ENCODE assay signal across 25 cellular contexts in genomic region chr4:66991521-66991920, GRCh38.
"Had no signal": no experiment of that assay in that cellular context is flagged by ENCODE, and none has a peak within 500 bp of the region (broad histone marks: within the 10 kb centered on the region; RNA-seq: fewer than 3 reads in every experiment).

No MANE protein-coding gene starts in this region.

- DNase-seq: activated B cell treated with CpG ODN at 0.5 μM for 24 hours; activated CD4-positive, alpha-beta T cell treated with anti-CD3 and anti-CD28 coated beads for 1 hour; activated CD4-positive, alpha-beta T cell treated with anti-CD3 and anti-CD28 coated beads, Interleukin-2, amount 10 ng/mL, durations not matched to agents 24 days and 14 days; activated CD4-positive, alpha-beta T cell treated with anti-CD3 and anti-CD28 coated beads, Interleukin-2, amount 50 U/mL, for 48 hours; activated CD8-positive, alpha-beta memory T cell treated with anti-CD3 and anti-CD28 coated beads, Interleukin-2, amount 10 ng/mL, durations not matched to agents 7 days and 5 days; activated effector memory CD4-positive, alpha-beta T cell treated with anti-CD3 and anti-CD28 coated beads, Interleukin-2, amount 50 U/mL, for 16 hours; activated naive CD4-positive, alpha-beta T cell treated with Interleukin-2 at 50 U/mL for 16 hours; activated naive CD8-positive, alpha-beta T cell treated with anti-CD3 and anti-CD28 coated beads, Interleukin-2, amount 50 U/mL, for 24 hours; activated T-cell treated with anti-CD3 and anti-CD28 coated beads, Interleukin-2, amount 50 U/mL, for 4 hours; amygdala; body of pancreas; central memory CD4-positive, alpha-beta T cell; MM.1S; NCI-H146; NCI-H187 treated with DMSO at 0.1 percent for 48 hours; NCI-H2081 treated with DMSO at 0.1 percent for 48 hours; NCI-H446; NCI-H524; SHP77; T-helper 17 cell; T1000 had no signal

- H3K9me3 ChIP-seq: body of pancreas, SJSA1 had no signal

- H3K36me3 Mint-ChIP-seq: activated CD8-positive, alpha-beta memory T cell treated with anti-CD3 and anti-CD28 coated beads, Interleukin-2, amount 10 ng/mL, durations not matched to agents 7 days and 5 days had no signal

- H3K4me3 Mint-ChIP-seq: activated B cell treated with CpG ODN at 0.5 μM for 24 hours; activated CD4-positive, alpha-beta T cell treated with anti-CD3 and anti-CD28 coated beads, Interleukin-2, amount 10 ng/mL, durations not matched to agents 24 days and 14 days; activated CD8-positive, alpha-beta memory T cell treated with anti-CD3 and anti-CD28 coated beads, Interleukin-2, amount 10 ng/mL, durations not matched to agents 7 days and 5 days; activated naive CD8-positive, alpha-beta T cell treated with anti-CD3 and anti-CD28 coated beads, Interleukin-2, amount 50 U/mL, for 24 hours; activated T-cell treated with anti-CD3 and anti-CD28 coated beads, Interleukin-2, amount 50 U/mL, for 4 hours; IgD-negative memory B cell; T-helper 17 cell had no signal

- H3K27ac Mint-ChIP-seq: activated B cell treated with CpG ODN at 0.5 μM for 24 hours; activated CD4-positive, alpha-beta T cell treated with anti-CD3 and anti-CD28 coated beads, Interleukin-2, amount 10 ng/mL, durations not matched to agents 24 days and 14 days; activated CD8-positive, alpha-beta memory T cell treated with anti-CD3 and anti-CD28 coated beads, Interleukin-2, amount 10 ng/mL, durations not matched to agents 7 days and 5 days; activated naive CD4-positive, alpha-beta T cell treated with anti-CD3 and anti-CD28 coated beads, Interleukin-2, amount 50 U/mL, for 72 hours; activated naive CD8-positive, alpha-beta T cell treated with anti-CD3 and anti-CD28 coated beads, Interleukin-2, amount 50 U/mL, for 24 hours; IgD-negative memory B cell; T-helper 17 cell had no signal

- H3K36me3 ChIP-seq: SJSA1 had no signal

- H3K4me1 ChIP-seq: body of pancreas, SJSA1 had no signal

- ATAC-seq: activated CD8-positive, alpha-beta memory T cell treated with anti-CD3 and anti-CD28 coated beads, Interleukin-2, amount 10 ng/mL, durations not matched to agents 7 days and 5 days; activated naive CD4-positive, alpha-beta T cell treated with anti-CD3 and anti-CD28 coated beads, Interleukin-2, amount 50 U/mL, for 72 hours; activated naive CD8-positive, alpha-beta T cell treated with anti-CD3 and anti-CD28 coated beads, Interleukin-2, amount 50 U/mL, for 24 hours; activated T-cell treated with anti-CD3 and anti-CD28 coated beads, Interleukin-2, amount 50 U/mL, for 4 hours; body of pancreas; T-helper 17 cell had no signal

- H3K4me1 Mint-ChIP-seq: activated B cell treated with CpG ODN at 0.5 μM for 24 hours; activated CD4-positive, alpha-beta T cell treated with anti-CD3 and anti-CD28 coated beads, Interleukin-2, amount 10 ng/mL, durations not matched to agents 24 days and 14 days; activated CD8-positive, alpha-beta memory T cell treated with anti-CD3 and anti-CD28 coated beads, Interleukin-2, amount 10 ng/mL, durations not matched to agents 7 days and 5 days; activated naive CD8-positive, alpha-beta T cell treated with anti-CD3 and anti-CD28 coated beads, Interleukin-2, amount 50 U/mL, for 24 hours; IgD-negative memory B cell; T-helper 17 cell had no signal

- H3K27me3 Mint-ChIP-seq: activated B cell treated with CpG ODN at 0.5 μM for 24 hours; activated CD4-positive, alpha-beta T cell treated with anti-CD3 and anti-CD28 coated beads, Interleukin-2, amount 10 ng/mL, durations not matched to agents 24 days and 14 days; activated CD8-positive, alpha-beta memory T cell treated with anti-CD3 and anti-CD28 coated beads, Interleukin-2, amount 10 ng/mL, durations not matched to agents 7 days and 5 days; activated naive CD8-positive, alpha-beta T cell treated with anti-CD3 and anti-CD28 coated beads, Interleukin-2, amount 50 U/mL, for 24 hours; IgD-negative memory B cell; T-helper 17 cell had no signal

- H3K4me3 ChIP-seq: body of pancreas, SJSA1 had no signal

- H3K4me2 ChIP-seq: KMS-11 had no signal

- H3K27me3 ChIP-seq: body of pancreas, SJSA1 had no signal

- H3K9ac ChIP-seq: KMS-11 had no signal

- H3K27ac ChIP-seq: body of pancreas, KMS-11, SJSA1 had no signal
